ENCODE assay signal across 25 cellular contexts in the genomic region with DNA sequence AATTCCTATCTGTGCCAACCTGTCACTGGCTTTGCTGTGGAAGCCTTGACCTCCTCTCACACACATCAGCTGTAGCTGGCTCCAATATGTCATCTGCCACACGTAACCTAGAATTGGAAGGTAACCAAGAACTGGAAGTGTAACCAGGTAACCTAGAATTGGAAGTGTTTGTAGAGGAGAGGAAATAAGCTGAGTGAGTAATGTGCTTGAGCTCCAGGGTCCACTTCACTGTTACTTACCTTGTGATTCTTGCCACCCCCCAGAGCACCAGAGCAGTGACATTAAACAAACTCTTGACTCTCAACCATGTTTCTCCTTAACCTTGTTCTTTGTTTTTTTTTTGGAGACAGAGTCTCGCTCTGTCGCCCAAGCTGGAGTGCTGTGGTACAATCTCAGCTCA.
"Had no signal": no experiment of that assay in that cellular context is flagged by ENCODE, and none has a peak within 500 bp of the region (broad histone marks: within the 10 kb centered on the region; RNA-seq: fewer than 3 reads in every experiment).

No MANE protein-coding gene starts in this region.

- H3K36me3 Mint-ChIP-seq: natural killer cell had no signal

- H3K27me3 ChIP-seq: esophagus squamous epithelium, gastrocnemius medialis, spleen, testis had no signal

- H3K27me3 Mint-ChIP-seq: activated naive CD8-positive, alpha-beta T cell; activated T-cell treated with anti-CD3 and anti-CD28 coated beads, Interleukin-2, amount 50 U/mL, for 24 hours; progenitor cell of endocrine pancreas had no signal

- H3K27ac Mint-ChIP-seq: activated CD8-positive, alpha-beta T cell treated with anti-CD3 and anti-CD28 coated beads, Interleukin-2, amount 10 ng/mL, durations not matched to agents 7 days and 5 days; activated naive CD8-positive, alpha-beta T cell; activated T-cell treated with anti-CD3 and anti-CD28 coated beads, Interleukin-2, amount 50 U/mL, for 24 hours; activated T-helper 2 cell treated with anti-CD3 and anti-CD28 coated beads, Interferon-gamma antibody, Interleukin-2, Interleukin-4, amounts not matched to agents 10 μg/mL and 5 μg/mL and 100 μg/mL, durations not matched to agents 14 hours and 24 hours and 36 hours; endodermal cell; natural killer cell; progenitor cell of endocrine pancreas had no signal

- H3K36me3 ChIP-seq: gastrocnemius medialis, WERI-Rb-1 had no signal

- DNase-seq: activated CD4-positive, alpha-beta T cell treated with anti-CD3 and anti-CD28 coated beads for 1 hour; activated CD4-positive, alpha-beta T cell treated with anti-CD3 and anti-CD28 coated beads, Interleukin-2, amount 50 U/mL, for 1 hour; activated CD8-positive, alpha-beta T cell treated with anti-CD3 and anti-CD28 coated beads, Interleukin-2, amount 10 ng/mL, durations not matched to agents 7 days and 5 days; activated naive CD4-positive, alpha-beta T cell; activated T-cell treated with anti-CD3 and anti-CD28 coated beads, Interleukin-2, amount 50 U/mL, for 24 hours; amniotic stem cell; cerebellar nuclear complex; endodermal cell; esophagus squamous epithelium; gastrocnemius medialis; head of caudate nucleus; hypothalamus; midbrain; natural killer cell; retina; spleen; stimulated activated CD4-positive, alpha-beta T cell treated with anti-CD3 and anti-CD28 coated beads, Interleukin-4, amount 100 ng/mL, for 1 hour; stimulated activated naive CD4-positive, alpha-beta T cell; T-helper 1 cell; testis; WERI-Rb-1 had no signal

- ATAC-seq: activated CD8-positive, alpha-beta T cell treated with anti-CD3 and anti-CD28 coated beads, Interleukin-2, amount 10 ng/mL, durations not matched to agents 7 days and 5 days; gastrocnemius medialis; natural killer cell had no signal

- H3K4me3 ChIP-seq: coronary artery, esophagus squamous epithelium, gastrocnemius medialis, spleen, testis had no signal

- H3K27ac ChIP-seq: coronary artery, esophagus squamous epithelium, gastrocnemius medialis, spleen, testis, WERI-Rb-1 had no signal

- H3K9me3 Mint-ChIP-seq: activated T-cell treated with anti-CD3 and anti-CD28 coated beads, Interleukin-2, amount 50 U/mL, for 24 hours; activated T-helper 2 cell treated with anti-CD3 and anti-CD28 coated beads, Interferon-gamma antibody, Interleukin-2, Interleukin-4, amounts not matched to agents 10 μg/mL and 5 μg/mL and 100 μg/mL, durations not matched to agents 14 hours and 24 hours and 36 hours; endodermal cell had no signal

- H3K4me3 Mint-ChIP-seq: activated CD8-positive, alpha-beta T cell treated with anti-CD3 and anti-CD28 coated beads, Interleukin-2, amount 10 ng/mL, durations not matched to agents 7 days and 5 days; activated naive CD8-positive, alpha-beta T cell; activated T-cell treated with anti-CD3 and anti-CD28 coated beads, Interleukin-2, amount 50 U/mL, for 24 hours; endodermal cell; natural killer cell had no signal

- H3K9me3 ChIP-seq: esophagus squamous epithelium, gastrocnemius medialis, testis had no signal

- H3K4me1 ChIP-seq: esophagus squamous epithelium, gastrocnemius medialis, spleen, testis had no signal
